8 cellular contexts compared by ENCODE assay signal in the genomic region with DNA sequence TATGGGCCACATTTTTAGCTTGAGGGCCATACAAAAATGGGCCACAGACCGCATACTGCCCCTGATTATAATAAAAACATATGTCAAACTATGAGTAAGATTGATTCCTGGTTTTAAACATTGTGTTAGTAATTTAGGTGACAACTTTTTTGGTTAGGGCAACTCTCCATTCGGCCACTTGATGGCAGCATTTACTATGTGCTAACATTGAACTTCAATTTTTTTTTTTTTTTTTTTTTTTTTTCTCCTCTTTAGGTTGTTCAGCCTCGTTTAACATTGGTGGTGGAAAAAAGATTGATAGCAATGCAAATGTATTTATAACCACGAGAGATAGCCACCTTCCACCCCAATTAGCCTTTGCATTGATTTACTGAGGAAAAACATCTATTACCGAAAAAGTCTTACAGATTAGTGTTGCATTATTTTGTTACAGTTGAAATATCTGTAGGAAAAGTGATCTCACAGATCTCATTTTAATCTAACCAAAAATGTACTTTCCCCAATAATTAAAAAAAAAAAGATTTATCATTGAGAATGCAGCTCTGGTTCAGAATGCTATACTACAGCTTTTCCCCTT.
A peak's percentile ranks its signal among the peaks of the same experiment; 100 is the strongest.
DNase-seq lines count a peak whose midpoint lies in the region; ATAC-seq and TF ChIP-seq lines count a peak whose summit lies in the region.

No MANE protein-coding gene starts in this region.

- no peak overlapping the region for H3K27ac ChIP-seq in GM23248

- H3K36me3 Mint-ChIP-seq in naive thymus-derived CD8-positive, alpha-beta T cell, result peaks cover 0 to 1% (median 0%) of the 10 kb centered on the region in 3 donors
- peaks cover under 1% of the 10 kb centered on the region for H3K36me3 Mint-ChIP-seq in type B pancreatic cell

- ATAC-seq in naive thymus-derived CD8-positive, alpha-beta T cell, result no peak
- no peak for ATAC-seq in HG03039 (IDR thresholded peaks at IDR 0.05; ENCODE audit: unreplicated experiment)

- H3K4me2 ChIP-seq in GM23248 (ENCODE audit: unreplicated experiment), result no peak overlapping the region

- no peak overlapping the region for H3K4me3 ChIP-seq in GM23248
- H3K4me3 ChIP-seq in epithelial cell of proximal tubule (ENCODE audit: low read depth, low read length), result no peak overlapping the region

- no peaks in the 10 kb centered on the region for H3K36me3 ChIP-seq in GM23248 (ENCODE audit: low read depth)

- H3K4me1 ChIP-seq in GM23248 (ENCODE audit: insufficient read depth), result no peaks in the 10 kb centered on the region

- H3K79me2 ChIP-seq in GM23248 (ENCODE audit: insufficient read depth), result no peaks in the 10 kb centered on the region

- H3K9ac ChIP-seq in GM23248, result no peak overlapping the region

- TF ChIP-seq CTCF in epithelial cell of proximal tubule (conservative IDR thresholded peaks at IDR 0.05; ENCODE audit: low read depth, low read length) (peak; percentile 83), type B pancreatic cell (conservative IDR thresholded peaks at IDR 0.05) (peak; percentile 91)

- no peaks in the 10 kb centered on the region for H3K9me3 ChIP-seq in GM23248 (ENCODE audit: low read depth)

- 1 to 2% methylated on average over 5 of the region's 5 CpGs for WGBS in GM23248 (ENCODE audit: low coverage in 1 of 2, low lambda C conversion rate in 2 of 2, missing lambda C conversion rate in 2 of 2), 2 experiments

- H3K4me1 Mint-ChIP-seq in naive thymus-derived CD8-positive, alpha-beta T cell, result peaks cover 0 to 2% (median 0%) of the 10 kb centered on the region in 4 donors
- H3K4me1 Mint-ChIP-seq in type B pancreatic cell (ENCODE audit: unreplicated experiment), result peaks cover 15% of the 10 kb centered on the region

- H4K20me1 ChIP-seq in GM23248 (ENCODE audit: insufficient read depth), result no peaks in the 10 kb centered on the region

- no peaks in the 10 kb centered on the region for H3K27me3 ChIP-seq in GM23248 (replicated peaks; ENCODE audit: insufficient read depth)

- no peak overlapping the region for H3K4me3 Mint-ChIP-seq in naive thymus-derived CD8-positive, alpha-beta T cell
- no peak overlapping the region for H3K4me3 Mint-ChIP-seq in type B pancreatic cell

- in situ Hi-C loops in GM23248 (cut with MboI), result no loop called here

- H3K27me3 Mint-ChIP-seq in naive thymus-derived CD8-positive, alpha-beta T cell, result peaks cover 0 to 18% (median 3%) of the 10 kb centered on the region in 5 donors
- peaks cover 20% of the 10 kb centered on the region for H3K27me3 Mint-ChIP-seq in type B pancreatic cell

- H3K9me2 ChIP-seq in GM23248 (ENCODE audit: insufficient read depth), result no peaks in the 10 kb centered on the region

- peak; percentile 35 for DNase-seq in COR-L47 (lab: John Stamatoyannopoulos, UW)
- DNase-seq in GM23248, result peak; percentile 51
- peak; percentile 20 for DNase-seq in NCI-H2107 (lab: John Stamatoyannopoulos, UW)
- DNase-seq in activated CD4-positive, alpha-beta T cell treated with anti-CD3 and anti-CD28 coated beads for 48 hours, result peak; percentile 68
- DNase-seq in epithelial cell of proximal tubule (ENCODE audit: low read depth), result no peak
- DNase-seq in naive thymus-derived CD8-positive, alpha-beta T cell, result peak; percentile 4 to 62 (median 25)
- no peak for DNase-seq in type B pancreatic cell (ENCODE audit: extremely low spot score, unreplicated experiment)

- H3K27ac Mint-ChIP-seq in naive thymus-derived CD8-positive, alpha-beta T cell, result no peak overlapping the region
- no peak overlapping the region for H3K27ac Mint-ChIP-seq in type B pancreatic cell

- POLR2A ChIA-PET in naive thymus-derived CD8-positive, alpha-beta T cell (lab: Charles Lee), result no interaction called here

- no peak overlapping the region for H2AFZ ChIP-seq in GM23248

- no peaks in the 10 kb centered on the region for H3F3A ChIP-seq in GM23248 (ENCODE audit: insufficient read depth)

- no peaks in the 10 kb centered on the region for H3K9me3 Mint-ChIP-seq in naive thymus-derived CD8-positive, alpha-beta T cell
- peaks cover 3% of the 10 kb centered on the region for H3K9me3 Mint-ChIP-seq in type B pancreatic cell

Comparison
In these comparisons a context has a peak if more than half of its experiments do, and no peak if none do; other contexts are left out.
1. DNase-seq: peak in COR-L47 (single experiment), GM23248 (single experiment), NCI-H2107 (single experiment), activated CD4-positive, alpha-beta T cell treated with anti-CD3 and anti-CD28 coated beads for 48 hours (single experiment) and naive thymus-derived CD8-positive, alpha-beta T cell (10 of 10); none in epithelial cell of proximal tubule (single experiment) and type B pancreatic cell (single experiment).